In genomic region chr21:39441502-39442475, GRCh38 we compare ENCODE assay signal across 7 cellular contexts. TPM values are rescaled to one million over a fixed set of nuclear protein-coding genes. Genes with fewer than 3 reads are reported as not detected.
A peak's percentile ranks its signal among the peaks of the same experiment; 100 is the strongest.
DNase-seq lines count a peak whose midpoint lies in the region; ATAC-seq and TF ChIP-seq lines count a peak whose summit lies in the region.

No MANE protein-coding gene starts in this region.

- H3K4me2 ChIP-seq in DND-41 (ENCODE audit: insufficient read depth, low read length) (no peak overlapping the region), fibroblast of lung (ENCODE audit: extremely low read depth, insufficient read depth, low read length) (no peak overlapping the region)

- H3K36me3 ChIP-seq in DND-41 (ENCODE audit: insufficient read depth, low read length) (no peaks in the 10 kb centered on the region), fibroblast of lung (ENCODE audit: control insufficient read depth, insufficient read depth, low read length) (no peaks in the 10 kb centered on the region)

- DNase-seq in DND-41 (peak; percentile 46), NCI-H1694 treated with DMSO at 0.1 percent for 48 hours (lab: John Stamatoyannopoulos, UW) (peak; percentile 62), fibroblast of lung (ENCODE audit: low read depth in 2 of 2) (peak; percentile 47 to 68), retinal pigment epithelial cell (ENCODE audit: low read depth) (no peak)

- no peak overlapping the region for H3K4me3 ChIP-seq in DND-41 (ENCODE audit: low read depth in 1 of 2, low read length in 2 of 2)
- no peak overlapping the region for H3K4me3 ChIP-seq in fibroblast of lung (replicated peaks in 1 of 4; ENCODE audit: control extremely low read depth in 1 of 4, insufficient read depth in 1 of 4, low read depth in 3 of 4, low read length in 4 of 4)
- H3K4me3 ChIP-seq in retinal pigment epithelial cell (ENCODE audit: low read length), result no peak overlapping the region

- H3K79me2 ChIP-seq in DND-41 (ENCODE audit: insufficient read depth, low read length) (0 out of 2 replicates have a peak, but pooled peaks cover 2% of the 10 kb centered on the region), fibroblast of lung (ENCODE audit: control insufficient read depth, insufficient read depth, low read length) (no peaks in the 10 kb centered on the region)

- peak; percentile 62 for ATAC-seq in DND-41 (ENCODE audit: insufficient read depth, low read depth)
- ATAC-seq in GM21786 (IDR thresholded peaks at IDR 0.05; ENCODE audit: unreplicated experiment), result peak; percentile 38
- ATAC-seq in HG03095 (IDR thresholded peaks at IDR 0.05; ENCODE audit: unreplicated experiment), result no peak

- H3K9ac ChIP-seq in DND-41 (ENCODE audit: low read depth, low read length), result no peak overlapping the region
- H3K9ac ChIP-seq in fibroblast of lung (ENCODE audit: insufficient read depth, low read length), result no peak overlapping the region

- H3K4me1 ChIP-seq in DND-41 (ENCODE audit: insufficient read depth, low read length) (peaks cover 21% of the 10 kb centered on the region), fibroblast of lung (ENCODE audit: control insufficient read depth, extremely low read depth, insufficient read depth, low read length) (peaks cover 3% of the 10 kb centered on the region)

- no peaks in the 10 kb centered on the region for H3K27me3 ChIP-seq in DND-41 (ENCODE audit: insufficient read depth, low read length, poor library complexity)
- no peaks in the 10 kb centered on the region for H3K27me3 ChIP-seq in fibroblast of lung (ENCODE audit: control insufficient read depth, insufficient read depth, low read length)

- TF ChIP-seq CTCF in DND-41 (IDR thresholded peaks at IDR 0.05; ENCODE audit: borderline replicate concordance, extremely low read depth, low read length, poor library complexity, severe bottlenecking) (peak; percentile 81), VCaP (conservative IDR thresholded peaks at IDR 0.05) (peak; percentile 98), fibroblast of lung (conservative IDR thresholded peaks at IDR 0.05 in 1 of 2, IDR thresholded peaks at IDR 0.05 in 1 of 2; ENCODE audit: low read depth in 1 of 2, low read length in 2 of 2) (peak; percentile 85 to 92), retinal pigment epithelial cell (conservative IDR thresholded peaks at IDR 0.05; ENCODE audit: low read depth, low read length) (peak; percentile 95)

- H3K27ac ChIP-seq in DND-41 (ENCODE audit: low read length), result no peak overlapping the region
- no peak overlapping the region for H3K27ac ChIP-seq in VCaP
- H3K27ac ChIP-seq in fibroblast of lung (ENCODE audit: insufficient read depth, low read length), result no peak overlapping the region

- no peaks in the 10 kb centered on the region for H4K20me1 ChIP-seq in DND-41 (ENCODE audit: insufficient read depth, low read length)
- no peaks in the 10 kb centered on the region for H4K20me1 ChIP-seq in fibroblast of lung (ENCODE audit: control insufficient read depth, extremely low read depth, insufficient read depth, low read length)

- no peaks in the 10 kb centered on the region for H3K9me3 ChIP-seq in DND-41 (ENCODE audit: insufficient read depth, low read length, severe bottlenecking)
- H3K9me3 ChIP-seq in fibroblast of lung (ENCODE audit: control insufficient read depth, insufficient read depth, low read depth, low read length), result no peaks in the 10 kb centered on the region

- H2AFZ ChIP-seq in DND-41 (ENCODE audit: low read depth, low read length), result no peak overlapping the region
- no peak overlapping the region for H2AFZ ChIP-seq in fibroblast of lung (ENCODE audit: low read length)

RNA-seq across cellular contexts. Expression of gene LCA5L, which starts 3.8 kb away (rescaled TPM):
- total RNA-seq in fibroblast of lung, result 0.51 and 0.66 TPM in 2 replicates
- polyA plus RNA-seq in fibroblast of lung, result 0.38 and 1.0 TPM in 2 replicates
- polyA plus RNA-seq in fibroblast of lung (2012), result 0.46 and 0.76 TPM in 2 replicates
- 0.94 TPM in 1 of 2 replicates, not detected in the other for polyA minus RNA-seq in fibroblast of lung (ENCODE audit: low replicate concordance)

RNA-seq across cellular contexts. Expression of gene SH3BGR, which starts 10.0 kb away (rescaled TPM):
- total RNA-seq in fibroblast of lung, result 3.3 and 6.8 TPM in 2 replicates
- polyA plus RNA-seq in fibroblast of lung, result 1.6 and 1.8 TPM in 2 replicates
- polyA plus RNA-seq in fibroblast of lung (2012), result 1.6 and 2.0 TPM in 2 replicates
- 1.6 TPM in 1 of 2 replicates, not detected in the other for polyA minus RNA-seq in fibroblast of lung (ENCODE audit: low replicate concordance)
